Comparison of ENCODE assay signal across 12 cellular contexts in the genomic region with DNA sequence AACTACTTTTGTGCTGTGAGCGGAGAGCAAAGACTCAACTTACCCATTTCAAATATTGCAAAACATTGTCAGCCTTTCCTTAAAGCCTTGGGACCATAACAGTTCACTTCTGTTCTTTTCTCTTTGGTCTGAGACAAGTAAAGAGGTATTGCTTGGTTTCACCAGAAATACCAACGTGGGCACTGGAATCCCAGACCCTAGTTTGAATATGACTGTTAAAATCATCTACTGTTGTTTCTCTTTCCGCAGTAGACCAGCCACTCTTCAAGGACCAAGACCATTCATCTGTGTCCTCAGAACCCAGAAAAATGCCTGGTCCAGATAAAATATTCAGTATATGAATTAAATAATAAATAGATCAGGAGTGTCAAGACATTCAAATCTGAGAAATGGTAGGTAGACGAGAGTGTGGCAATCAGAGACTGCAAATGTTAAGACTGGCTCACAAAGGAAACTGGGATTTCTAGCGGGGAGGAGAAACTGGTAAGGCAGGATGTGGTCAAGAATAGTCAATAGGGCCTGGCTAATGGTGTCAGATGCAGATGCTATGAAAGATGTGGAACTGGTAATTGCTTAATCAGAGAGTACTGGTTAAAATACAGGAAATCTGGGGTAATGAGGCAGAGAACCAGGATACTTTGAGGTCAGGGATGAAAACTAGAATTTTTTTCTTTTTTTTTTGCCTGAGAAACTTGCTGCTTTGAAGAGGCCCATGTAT.
DNase-seq lines count a peak whose midpoint lies in the region; ATAC-seq and TF ChIP-seq lines count a peak whose summit lies in the region.
"Had no signal": no experiment of that assay in that cellular context is flagged by ENCODE, and none has a peak within 500 bp of the region (broad histone marks: within the 10 kb centered on the region; RNA-seq: fewer than 3 reads in every experiment).

No MANE protein-coding gene starts in this region.

- ATAC-seq in HG02642 (IDR thresholded peaks at IDR 0.05; ENCODE audit: poor library complexity, unreplicated experiment), result peak; percentile 83
- no peak for ATAC-seq in lower lobe of right lung
- no peak for ATAC-seq in left colon

- H3K9me3 ChIP-seq in Loucy (ENCODE audit: insufficient read depth, low read depth, low read length) (no peaks in the 10 kb centered on the region), lower lobe of right lung (no peaks in the 10 kb centered on the region), transverse colon (no peaks in the 10 kb centered on the region)

- no peak for TF ChIP-seq POLR2A in transverse colon (IDR thresholded peaks at IDR 0.05)

- no peaks in the 10 kb centered on the region for H4K20me1 ChIP-seq in Loucy (ENCODE audit: insufficient read depth, low read length, poor library complexity, severe bottlenecking)

- intact Hi-C loops in lower lobe of right lung (cut with DNase I), result no loop called here
- intact Hi-C loops in transverse colon (cut with DNase I; ENCODE audit: low total_unique reads), result no loop called here
- intact Hi-C loops in left colon (cut with DNase I, micrococcal nuclease), result no loop called here

- H3K36me3 ChIP-seq in Loucy (ENCODE audit: insufficient read depth, low read length) (no peaks in the 10 kb centered on the region), lower lobe of right lung (no peaks in the 10 kb centered on the region), transverse colon (no peaks in the 10 kb centered on the region)

- peak overlapping the region; percentile 20 for H3K4me2 ChIP-seq in Loucy (ENCODE audit: low read depth, low read length, poor library complexity, severe bottlenecking)

- H3K27me3 ChIP-seq in Loucy (ENCODE audit: insufficient read depth, low read length, poor library complexity, severe bottlenecking) (peaks cover 21% of the 10 kb centered on the region), lower lobe of right lung (ENCODE audit: low read depth) (no peaks in the 10 kb centered on the region), transverse colon (no peaks in the 10 kb centered on the region)

- H3K4me1 ChIP-seq in Loucy (ENCODE audit: insufficient read depth, low read length, poor library complexity, severe bottlenecking), result peaks cover 13% of the 10 kb centered on the region
- no peaks in the 10 kb centered on the region for H3K4me1 ChIP-seq in lower lobe of right lung
- H3K4me1 ChIP-seq in transverse colon, result no peaks in the 10 kb centered on the region

- no peaks in the 10 kb centered on the region for H3K9me2 ChIP-seq in Loucy (replicated peaks; ENCODE audit: low read depth, low read length)

- H2AFZ ChIP-seq in Loucy (ENCODE audit: low read length), result no peak overlapping the region

- H3K27ac ChIP-seq in lower lobe of right lung (no peak overlapping the region), transverse colon (no peak overlapping the region)
- H3K27ac ChIP-seq: 22Rv1 had no signal

- no peak overlapping the region for H3K9ac ChIP-seq in Loucy (ENCODE audit: low read depth, low read length, poor library complexity, severe bottlenecking)

- 74 to 77% methylated on average over 3 to 5 of the region's 5 CpGs for WGBS in transverse colon (ENCODE audit: low coverage in 1 of 2), 2 donors

- H3F3A ChIP-seq in Loucy (ENCODE audit: low read depth), result no peaks in the 10 kb centered on the region

- in situ Hi-C loops in transverse colon (cut with MboI; ENCODE audit: low pct_ligation_motif_present in 1 of 4, low pct_unique_long_range_greater_than_20kb in 1 of 4, low sequenced_read_pairs in 3 of 4), result no loop called here

- TF ChIP-seq CTCF in Loucy (conservative IDR thresholded peaks at IDR 0.05; ENCODE audit: low read length) (no peak), lower lobe of right lung (IDR thresholded peaks at IDR 0.05) (no peak), transverse colon (IDR thresholded peaks at IDR 0.05) (no peak)

- DNase-seq in NCI-H748 (lab: John Stamatoyannopoulos, UW; ENCODE audit: unreplicated experiment) (peak; percentile 16), NCI-H748 treated with DMSO at 0.1 percent for 48 hours (lab: John Stamatoyannopoulos, UW) (no peak), kidney glomerular epithelial cell (lab: John Stamatoyannopoulos, UW) (peak; percentile 57), lower lobe of right lung (no peak), transverse colon (no peak), left colon (no peak)
- DNase-seq: activated CD4-positive, alpha-beta T cell treated with anti-CD3 and anti-CD28 coated beads, Interleukin-2, amount 50 U/mL, for 1 hour; cortex of kidney had no signal

- H3K79me2 ChIP-seq in Loucy (ENCODE audit: insufficient read depth, low read length), result no peaks in the 10 kb centered on the region

- H3K4me3 ChIP-seq in Loucy (ENCODE audit: low read length, poor library complexity, severe bottlenecking) (no peak overlapping the region), lower lobe of right lung (no peak overlapping the region), transverse colon (no peak overlapping the region)
- H3K4me3 ChIP-seq: lung had no signal

- no peak for TF ChIP-seq EP300 in transverse colon (IDR thresholded peaks at IDR 0.05; ENCODE audit: low read depth)

Comparison
In these comparisons a context has a peak if more than half of its experiments do, and no peak if none do; other contexts are left out.
1. DNase-seq: peak in NCI-H748 (single experiment) and kidney glomerular epithelial cell (single experiment); none in NCI-H748 treated with DMSO at 0.1 percent for 48 hours (single experiment), lower lobe of right lung (single experiment), transverse colon (single experiment) and left colon (0 of 2).